In the genomic region with DNA sequence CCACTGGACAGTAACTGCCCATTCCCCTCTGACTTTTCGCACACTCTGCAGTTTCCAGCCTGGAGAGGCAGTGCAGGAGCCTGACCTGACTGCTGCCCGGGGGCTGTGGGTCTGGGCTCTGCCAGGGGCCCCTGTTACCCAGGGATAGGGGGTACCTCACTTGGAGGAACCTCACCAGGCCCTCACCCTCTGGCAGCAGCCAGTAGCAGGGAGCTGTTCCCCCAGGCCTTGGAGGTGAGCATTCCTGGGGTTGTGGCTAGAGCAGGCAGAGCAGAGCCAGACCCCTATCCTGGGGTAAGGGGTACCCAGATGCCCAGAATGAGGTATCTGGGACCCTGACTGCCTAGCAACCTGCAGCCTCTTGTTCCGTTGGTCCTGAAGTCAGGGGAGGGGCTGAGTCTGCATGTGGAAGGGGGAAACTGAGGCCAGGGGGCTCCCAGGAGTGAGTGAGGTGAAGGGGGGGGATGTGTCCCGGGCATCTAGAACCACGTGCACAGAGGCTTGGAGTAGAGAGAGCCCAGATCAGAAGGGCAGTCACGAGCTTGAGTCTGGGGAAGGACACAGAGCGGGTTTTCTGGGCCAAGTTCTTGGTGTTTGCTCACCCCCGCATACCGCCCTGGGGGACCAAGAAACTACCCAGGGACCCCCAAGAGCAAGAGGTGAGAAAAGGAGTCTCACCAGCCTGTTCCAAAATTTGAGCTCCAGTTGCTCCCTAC, we compare ENCODE assay signal across 19 cellular contexts. TPM values are rescaled to one million over a fixed set of nuclear protein-coding genes. Genes with fewer than 3 reads are reported as not detected.
"Had no signal": no experiment of that assay in that cellular context is flagged by ENCODE, and none has a peak within 500 bp of the region (broad histone marks: within the 10 kb centered on the region; RNA-seq: fewer than 3 reads in every experiment).

No MANE protein-coding gene starts in this region.

- DNase-seq: activated CD4-positive, alpha-beta T cell treated with anti-CD3 and anti-CD28 coated beads, Interleukin-2, amount 50 U/mL, for 48 hours; activated CD4-positive, CD25-positive, alpha-beta regulatory T cell treated with anti-CD3 and anti-CD28 coated beads, Interleukin-2, amount 50 U/mL, for 72 hours; activated effector memory CD4-positive, alpha-beta T cell treated with anti-CD3 and anti-CD28 coated beads, Interleukin-2, amount 50 U/mL, for 16 hours; hippocampal formation; mesendoderm; nephron progenitor cell; stimulated activated CD4-positive, alpha-beta T cell treated with anti-CD3 and anti-CD28 coated beads, Interleukin-1b, Interleukin-23, amount 100 ng/mL, for 48 hours; T-cell; T1000 had no signal

- H3K36me3 ChIP-seq: adrenal gland, cardiac muscle cell, tibial nerve had no signal

- H3K4me3 ChIP-seq: adrenal gland, cardiac muscle cell, tibial nerve had no signal

- H3K27ac ChIP-seq: cardiac muscle cell had no signal

- H3K27me3 ChIP-seq: adrenal gland, cardiac muscle cell, tibial nerve had no signal

- H3K9me3 ChIP-seq: adrenal gland, tibial nerve had no signal

- ATAC-seq: esophagus mucosa; stimulated activated effector memory CD8-positive, alpha-beta T cell treated with anti-CD3 and anti-CD28 coated beads, Interleukin-12 subunit alpha, Interleukin-12 subunit beta, amount 100 ng/mL, for 72 hours; T-cell had no signal

RNA-seq across cellular contexts. Expression of gene ACCSL, which starts 43.9 kb away (rescaled TPM):
- total RNA-seq: adrenal gland, cardiac muscle cell, esophagus mucosa, glomerular endothelial cell, kidney epithelial cell, osteoblast, pulmonary artery endothelial cell, T-cell had no signal
- polyA plus RNA-seq: adrenal gland, cardiac muscle cell, liver had no signal
